35 cellular contexts compared by ENCODE assay signal in the genomic region with DNA sequence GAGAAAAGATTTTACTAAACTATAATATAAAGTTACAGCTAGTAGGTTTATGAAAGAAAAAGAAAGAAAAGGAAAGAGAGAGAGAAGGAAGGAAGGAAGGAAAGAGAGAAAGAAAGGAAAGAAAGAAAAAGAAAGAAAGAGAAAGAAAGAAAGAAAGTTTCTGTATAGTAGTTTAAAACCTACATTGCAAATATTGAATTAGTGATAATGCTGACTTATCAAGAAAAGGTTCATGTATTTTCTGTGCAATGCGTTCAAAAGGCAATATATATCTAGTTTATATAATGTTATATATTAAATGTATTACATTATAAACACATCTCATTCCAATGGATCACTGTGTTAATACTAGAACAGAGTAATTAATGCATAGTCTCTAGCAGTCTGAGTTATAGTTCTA.
"Had no signal": no experiment of that assay in that cellular context is flagged by ENCODE, and none has a peak within 500 bp of the region (broad histone marks: within the 10 kb centered on the region; RNA-seq: fewer than 3 reads in every experiment).

No MANE protein-coding gene starts in this region.

- DNase-seq: MG63, MM.1S, MV-4-11, NCI-H1048, NCI-H1092, NCI-H1092 treated with DMSO at 0.1 percent for 48 hours, NCI-H1105, NCI-H1105 treated with DMSO at 0.1 percent for 48 hours, NCI-H1417, NCI-H1417 treated with DMSO at 0.1 percent for 48 hours, NCI-H1436, NCI-H1436 treated with DMSO at 0.1 percent for 48 hours, NCI-H146, NCI-H1694, NCI-H1694 treated with DMSO at 0.1 percent for 48 hours, NCI-H187, NCI-H187 treated with DMSO at 0.1 percent for 48 hours, NCI-H1930, NCI-H2029, NCI-H2029 treated with DMSO at 0.1 percent for 48 hours, NCI-H2081, NCI-H2081 treated with DMSO at 0.1 percent for 48 hours, NCI-H2107, NCI-H2171, NCI-H2171 treated with DMSO at 0.1 percent for 48 hours, NCI-H2227 treated with DMSO at 0.1 percent for 48 hours, NCI-H226, NCI-H345, NCI-H446, NCI-H446 treated with DMSO at 0.1 percent for 48 hours, NCI-H510A, NCI-H510A treated with DMSO at 0.1 percent for 48 hours, NCI-H524, NCI-H524 treated with DMSO at 0.1 percent for 48 hours, NCI-H526 had no signal

- H3K9me3 ChIP-seq: MG63 had no signal

- H3K36me3 ChIP-seq: MG63 had no signal

- H3K4me3 ChIP-seq: MG63 had no signal

- H3K27me3 ChIP-seq: MG63 had no signal
